Comparison of ENCODE assay signal across 1 cellular context in the genomic region with DNA sequence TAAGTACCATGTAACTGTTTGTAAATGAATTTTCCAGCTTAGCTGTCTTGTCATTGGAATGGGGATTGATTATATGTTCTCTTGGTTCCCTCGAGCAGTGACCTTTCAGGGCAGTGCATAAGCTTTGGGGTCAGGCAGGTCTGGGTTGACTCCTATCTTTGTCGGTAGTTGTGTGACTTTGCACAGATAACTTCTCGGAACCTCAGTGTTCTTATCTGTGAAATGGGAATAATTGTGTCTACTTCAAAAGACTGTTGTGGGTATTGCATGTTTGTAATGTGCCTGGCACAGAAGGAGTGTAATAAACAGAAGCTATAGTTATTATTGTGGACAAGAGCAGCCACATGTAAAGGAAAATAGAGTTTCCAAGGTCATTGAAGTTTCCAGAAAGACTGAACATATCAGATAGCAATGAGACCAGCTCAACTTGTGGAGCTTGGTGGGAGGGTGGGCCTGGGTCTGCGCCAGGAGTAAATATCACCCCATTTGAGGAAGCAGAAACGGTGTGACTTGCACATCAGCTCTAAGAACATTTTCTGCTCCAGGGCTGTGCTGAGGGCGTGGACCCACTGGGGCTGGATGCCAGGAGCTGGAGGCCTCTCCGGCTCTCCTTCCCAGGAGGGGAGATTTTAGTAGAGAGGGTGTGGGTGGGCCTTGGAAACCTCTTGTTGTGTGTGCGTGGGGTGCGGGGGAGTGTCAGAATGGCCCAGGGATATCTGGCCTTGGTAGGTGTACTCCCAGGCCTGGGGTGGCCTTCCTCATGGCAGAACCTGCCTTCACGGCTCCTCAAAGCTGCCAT.
TF ChIP-seq lines count a peak whose summit lies in the region.

No MANE protein-coding gene starts in this region.

TF ChIP-seq in HepG2, 621 proteins besides CTCF, POLR2A, EP300 and RAD21 (continued from another document):
- TF ChIP-seq, protein P1, sequence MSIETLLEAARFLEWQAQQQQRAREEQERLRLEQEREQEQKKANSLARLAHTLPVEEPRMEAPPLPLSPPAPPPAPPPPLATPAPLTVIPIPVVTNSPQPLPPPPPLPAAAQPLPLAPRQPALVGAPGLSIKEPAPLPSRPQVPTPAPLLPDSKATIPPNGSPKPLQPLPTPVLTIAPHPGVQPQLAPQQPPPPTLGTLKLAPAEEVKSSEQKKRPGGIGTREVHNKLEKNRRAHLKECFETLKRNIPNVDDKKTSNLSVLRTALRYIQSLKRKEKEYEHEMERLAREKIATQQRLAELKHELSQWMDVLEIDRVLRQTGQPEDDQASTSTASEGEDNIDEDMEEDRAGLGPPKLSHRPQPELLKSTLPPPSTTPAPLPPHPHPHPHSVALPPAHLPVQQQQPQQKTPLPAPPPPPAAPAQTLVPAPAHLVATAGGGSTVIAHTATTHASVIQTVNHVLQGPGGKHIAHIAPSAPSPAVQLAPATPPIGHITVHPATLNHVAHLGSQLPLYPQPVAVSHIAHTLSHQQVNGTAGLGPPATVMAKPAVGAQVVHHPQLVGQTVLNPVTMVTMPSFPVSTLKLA (IDR thresholded peaks at IDR 0.05) = no peak
- TF ChIP-seq SIX1 (CRISPR knock-in tag; IDR thresholded peaks at IDR 0.05; ENCODE audit: borderline replicate concordance) (no peak), SRSF9 (IDR thresholded peaks at IDR 0.05; ENCODE audit: borderline replicate concordance, insufficient read depth, low read depth, low read length, poor library complexity, severe bottlenecking) (no peak), KDM1A (CRISPR knock-in tag; IDR thresholded peaks at IDR 0.05) (peak; percentile 50; the same call in 1 of the 2 replicates), ZMYM3 (CRISPR knock-in tag; IDR thresholded peaks at IDR 0.05) (peak; percentile 75), ZNF678 (CRISPR knock-in tag; IDR thresholded peaks at IDR 0.05) (no peak), ZNF775 (CRISPR knock-in tag; IDR thresholded peaks at IDR 0.05; ENCODE audit: borderline replicate concordance) (no peak), ZMYM2 (CRISPR knock-in tag; IDR thresholded peaks at IDR 0.05) (0 out of 2 replicates have a peak, but pooled peaks have one; percentile 7), MATR3 (CRISPR knock-in tag; IDR thresholded peaks at IDR 0.05) (no peak), RCOR2 (CRISPR knock-in tag; IDR thresholded peaks at IDR 0.05) (0 out of 2 replicates have a peak, but pooled peaks have one; percentile 37), ZNF547 (CRISPR knock-in tag; IDR thresholded peaks at IDR 0.05) (no peak), POLR2AphosphoS5 (IDR thresholded peaks at IDR 0.05; ENCODE audit: low read depth, low read length) (no peak)
- TF ChIP-seq, protein P2, sequence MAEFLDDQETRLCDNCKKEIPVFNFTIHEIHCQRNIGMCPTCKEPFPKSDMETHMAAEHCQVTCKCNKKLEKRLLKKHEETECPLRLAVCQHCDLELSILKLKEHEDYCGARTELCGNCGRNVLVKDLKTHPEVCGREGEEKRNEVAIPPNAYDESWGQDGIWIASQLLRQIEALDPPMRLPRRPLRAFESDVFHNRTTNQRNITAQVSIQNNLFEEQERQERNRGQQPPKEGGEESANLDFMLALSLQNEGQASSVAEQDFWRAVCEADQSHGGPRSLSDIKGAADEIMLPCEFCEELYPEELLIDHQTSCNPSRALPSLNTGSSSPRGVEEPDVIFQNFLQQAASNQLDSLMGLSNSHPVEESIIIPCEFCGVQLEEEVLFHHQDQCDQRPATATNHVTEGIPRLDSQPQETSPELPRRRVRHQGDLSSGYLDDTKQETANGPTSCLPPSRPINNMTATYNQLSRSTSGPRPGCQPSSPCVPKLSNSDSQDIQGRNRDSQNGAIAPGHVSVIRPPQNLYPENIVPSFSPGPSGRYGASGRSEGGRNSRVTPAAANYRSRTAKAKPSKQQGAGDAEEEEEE (CRISPR knock-in tag; IDR thresholded peaks at IDR 0.05; ENCODE audit: borderline replicate concordance) = no peak
- TF ChIP-seq, protein P3, sequence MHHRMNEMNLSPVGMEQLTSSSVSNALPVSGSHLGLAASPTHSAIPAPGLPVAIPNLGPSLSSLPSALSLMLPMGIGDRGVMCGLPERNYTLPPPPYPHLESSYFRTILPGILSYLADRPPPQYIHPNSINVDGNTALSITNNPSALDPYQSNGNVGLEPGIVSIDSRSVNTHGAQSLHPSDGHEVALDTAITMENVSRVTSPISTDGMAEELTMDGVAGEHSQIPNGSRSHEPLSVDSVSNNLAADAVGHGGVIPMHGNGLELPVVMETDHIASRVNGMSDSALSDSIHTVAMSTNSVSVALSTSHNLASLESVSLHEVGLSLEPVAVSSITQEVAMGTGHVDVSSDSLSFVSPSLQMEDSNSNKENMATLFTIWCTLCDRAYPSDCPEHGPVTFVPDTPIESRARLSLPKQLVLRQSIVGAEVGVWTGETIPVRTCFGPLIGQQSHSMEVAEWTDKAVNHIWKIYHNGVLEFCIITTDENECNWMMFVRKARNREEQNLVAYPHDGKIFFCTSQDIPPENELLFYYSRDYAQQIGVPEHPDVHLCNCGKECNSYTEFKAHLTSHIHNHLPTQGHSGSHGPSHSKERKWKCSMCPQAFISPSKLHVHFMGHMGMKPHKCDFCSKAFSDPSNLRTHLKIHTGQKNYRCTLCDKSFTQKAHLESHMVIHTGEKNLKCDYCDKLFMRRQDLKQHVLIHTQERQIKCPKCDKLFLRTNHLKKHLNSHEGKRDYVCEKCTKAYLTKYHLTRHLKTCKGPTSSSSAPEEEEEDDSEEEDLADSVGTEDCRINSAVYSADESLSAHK (CRISPR knock-in tag; IDR thresholded peaks at IDR 0.05; ENCODE audit: borderline replicate concordance) = no peak
- TF ChIP-seq, protein P4, sequence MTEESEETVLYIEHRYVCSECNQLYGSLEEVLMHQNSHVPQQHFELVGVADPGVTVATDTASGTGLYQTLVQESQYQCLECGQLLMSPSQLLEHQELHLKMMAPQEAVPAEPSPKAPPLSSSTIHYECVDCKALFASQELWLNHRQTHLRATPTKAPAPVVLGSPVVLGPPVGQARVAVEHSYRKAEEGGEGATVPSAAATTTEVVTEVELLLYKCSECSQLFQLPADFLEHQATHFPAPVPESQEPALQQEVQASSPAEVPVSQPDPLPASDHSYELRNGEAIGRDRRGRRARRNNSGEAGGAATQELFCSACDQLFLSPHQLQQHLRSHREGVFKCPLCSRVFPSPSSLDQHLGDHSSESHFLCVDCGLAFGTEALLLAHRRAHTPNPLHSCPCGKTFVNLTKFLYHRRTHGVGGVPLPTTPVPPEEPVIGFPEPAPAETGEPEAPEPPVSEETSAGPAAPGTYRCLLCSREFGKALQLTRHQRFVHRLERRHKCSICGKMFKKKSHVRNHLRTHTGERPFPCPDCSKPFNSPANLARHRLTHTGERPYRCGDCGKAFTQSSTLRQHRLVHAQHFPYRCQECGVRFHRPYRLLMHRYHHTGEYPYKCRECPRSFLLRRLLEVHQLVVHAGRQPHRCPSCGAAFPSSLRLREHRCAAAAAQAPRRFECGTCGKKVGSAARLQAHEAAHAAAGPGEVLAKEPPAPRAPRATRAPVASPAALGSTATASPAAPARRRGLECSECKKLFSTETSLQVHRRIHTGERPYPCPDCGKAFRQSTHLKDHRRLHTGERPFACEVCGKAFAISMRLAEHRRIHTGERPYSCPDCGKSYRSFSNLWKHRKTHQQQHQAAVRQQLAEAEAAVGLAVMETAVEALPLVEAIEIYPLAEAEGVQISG (CRISPR knock-in tag; IDR thresholded peaks at IDR 0.05) = no peak
